ENCODE assay signal across 20 cellular contexts in the genomic region with DNA sequence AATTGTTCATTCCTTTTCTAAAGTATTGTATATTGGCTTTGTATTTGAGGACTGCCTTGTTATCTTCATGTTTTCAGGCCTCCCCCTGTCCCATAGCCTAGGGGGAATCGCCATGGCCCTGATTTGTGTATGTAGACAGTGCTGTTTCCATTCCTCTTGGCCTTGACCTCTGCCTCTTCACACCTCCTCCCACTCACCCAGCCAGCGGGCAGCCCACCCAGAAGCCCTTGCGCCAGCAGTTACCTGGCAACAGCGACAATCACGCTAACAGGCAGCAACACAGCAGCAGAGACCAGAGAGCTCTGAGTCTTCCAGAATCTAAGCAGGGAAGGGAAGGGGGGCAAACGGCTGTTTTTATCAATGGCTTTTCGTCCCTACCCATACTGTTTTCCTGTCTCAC. TPM values are rescaled to one million over a fixed set of nuclear protein-coding genes. Genes with fewer than 3 reads are reported as not detected.
DNase-seq lines count a peak whose midpoint lies in the region; ATAC-seq, FAIRE-seq and TF ChIP-seq lines count a peak whose summit lies in the region.
"Had no signal": no experiment of that assay in that cellular context is flagged by ENCODE, and none has a peak within 500 bp of the region (broad histone marks: within the 10 kb centered on the region; RNA-seq: fewer than 3 reads in every experiment).

No MANE protein-coding gene starts in this region.

- H3K36me3 Mint-ChIP-seq in naive thymus-derived CD4-positive, alpha-beta T cell, result peaks cover 0 to 4% (median 0%) of the 10 kb centered on the region in 5 donors

- H2AK5ac ChIP-seq in mesendoderm (ENCODE audit: low read length), result no peak overlapping the region

- peak; percentile 71 for ATAC-seq in HepG2
- no peak for ATAC-seq in right lobe of liver
- ATAC-seq in naive thymus-derived CD4-positive, alpha-beta T cell, result no peak

- POLR2A ChIA-PET in HepG2 (lab: Yijun Ruan, JAX), result no interaction called here
- POLR2A ChIA-PET in naive thymus-derived CD4-positive, alpha-beta T cell (lab: Charles Lee), result no interaction called here

- no peaks in the 10 kb centered on the region for H4K20me1 ChIP-seq in HepG2 (ENCODE audit: insufficient read depth, low read length)

- CTCF ChIA-PET in HepG2 (lab: Yijun Ruan, JAX; ENCODE audit: low intra/inter-chr PET ratio, low total read pairs), result no interaction called here
- CTCF ChIA-PET in naive thymus-derived CD4-positive, alpha-beta T cell (lab: Charles Lee), result no interaction called here

- H3K79me1 ChIP-seq in mesendoderm (ENCODE audit: low read length), result no peaks in the 10 kb centered on the region

- H3K23ac ChIP-seq in mesendoderm (ENCODE audit: low read length), result no peak overlapping the region

- H3K9ac ChIP-seq in HepG2 (ENCODE audit: insufficient read depth, low read depth, low read length), result no peak overlapping the region
- H3K9ac ChIP-seq in mesendoderm (ENCODE audit: low read length), result peak overlapping the region; percentile 34

- no peak for TF ChIP-seq RAD21 in HepG2 (CRISPR knock-in tag; IDR thresholded peaks at IDR 0.05)

- H3K4me1 ChIP-seq in HepG2 (ENCODE audit: insufficient read depth, low read length) (peaks cover 9% of the 10 kb centered on the region), right lobe of liver (no peaks in the 10 kb centered on the region), mesendoderm (ENCODE audit: control insufficient read depth, low read depth, low read length) (peaks cover 11% of the 10 kb centered on the region)
- H3K4me1 ChIP-seq in naive thymus-derived CD4-positive, alpha-beta T cell (ENCODE audit: control insufficient read depth in 2 of 2, insufficient read depth in 2 of 2, low read length in 2 of 2), result no peaks in the 10 kb centered on the region
- H3K4me1 ChIP-seq: esophagus squamous epithelium, prostate gland, upper lobe of left lung had no signal

- no peak for TF ChIP-seq POLR2A in HepG2 (IDR thresholded peaks at IDR 0.05; ENCODE audit: insufficient read depth in 1 of 2, low read depth in 2 of 2, low read length in 2 of 2)
- TF ChIP-seq POLR2A in right lobe of liver (IDR thresholded peaks at IDR 0.05), result no peak

- H3K27ac ChIP-seq in HepG2 (ENCODE audit: extremely low read length, insufficient read depth, low read length) (no peak overlapping the region), right lobe of liver (no peak overlapping the region), mesendoderm (ENCODE audit: low read depth, low read length) (no peak overlapping the region)
- no peak overlapping the region for H3K27ac ChIP-seq in naive thymus-derived CD4-positive, alpha-beta T cell (ENCODE audit: low read depth, low read length)
- H3K27ac ChIP-seq: adrenal gland, esophagus squamous epithelium, prostate gland, upper lobe of left lung had no signal

- H2BK5ac ChIP-seq in mesendoderm (ENCODE audit: low read length), result no peak overlapping the region

- no peak overlapping the region for H4K5ac ChIP-seq in mesendoderm (ENCODE audit: low read length)

- H3K27ac Mint-ChIP-seq in naive thymus-derived CD4-positive, alpha-beta T cell, result no peak overlapping the region

- no peak overlapping the region for H2BK120ac ChIP-seq in mesendoderm (ENCODE audit: low read depth, low read length)

- no peak overlapping the region for H2AFZ ChIP-seq in HepG2 (ENCODE audit: low read length)

- peaks cover 0 to 1% (median 0%) of the 10 kb centered on the region in 7 donors for H3K4me1 Mint-ChIP-seq in naive thymus-derived CD4-positive, alpha-beta T cell

- H3K18ac ChIP-seq in mesendoderm (ENCODE audit: low read length), result no peak overlapping the region

- intact Hi-C loops in HepG2 (cut with micrococcal nuclease; ENCODE audit: unreplicated experiment), result no loop called here
- intact Hi-C loops in right lobe of liver (cut with DNase I), result no loop called here
- intact Hi-C loops in naive thymus-derived CD4-positive, alpha-beta T cell (cut with micrococcal nuclease), result no loop called here

- H3K27me3 ChIP-seq in HepG2 (ENCODE audit: control insufficient read depth in 1 of 2, insufficient read depth in 2 of 2, low read length in 2 of 2), result no peaks in the 10 kb centered on the region
- no peaks in the 10 kb centered on the region for H3K27me3 ChIP-seq in right lobe of liver
- H3K27me3 ChIP-seq in mesendoderm (ENCODE audit: insufficient read depth, low read length, poor library complexity), result no peaks in the 10 kb centered on the region
- H3K27me3 ChIP-seq in naive thymus-derived CD4-positive, alpha-beta T cell (ENCODE audit: control insufficient read depth in 2 of 2, insufficient read depth in 2 of 2, low read length in 2 of 2), result no peaks in the 10 kb centered on the region
- H3K27me3 ChIP-seq: adrenal gland, esophagus squamous epithelium, upper lobe of left lung had no signal

- no peaks in the 10 kb centered on the region for H3K9me3 ChIP-seq in HepG2 (ENCODE audit: low read length)
- H3K9me3 ChIP-seq in right lobe of liver, result no peaks in the 10 kb centered on the region
- no peaks in the 10 kb centered on the region for H3K9me3 ChIP-seq in naive thymus-derived CD4-positive, alpha-beta T cell (ENCODE audit: control insufficient read depth in 2 of 3, low read length in 3 of 3)
- H3K9me3 ChIP-seq: esophagus squamous epithelium, prostate gland, upper lobe of left lung had no signal

- H4K8ac ChIP-seq in mesendoderm (ENCODE audit: low read depth, low read length), result no peak overlapping the region

- H3K4me3 Mint-ChIP-seq in naive thymus-derived CD4-positive, alpha-beta T cell, result no peak overlapping the region

- in situ Hi-C loops in HepG2 (cut with HindIII; ENCODE audit: extremely low pct_ligation_motif_present, low pct_unique_long_range_greater_than_20kb), result no loop called here

- no TSS peak for BruUV-seq in HepG2 (replicated peaks; lab: Mats Ljungman, UMichigan)

- TF ChIP-seq EP300 in HepG2 (IDR thresholded peaks at IDR 0.05; ENCODE audit: low read depth in 2 of 2, low read length in 2 of 2) (no peak), HepG2 (CRISPR knock-in tag; IDR thresholded peaks at IDR 0.05; ENCODE audit: borderline replicate concordance) (no peak)

- no peak for TF ChIP-seq CTCF in HepG2 (CRISPR knock-in tag; IDR thresholded peaks at IDR 0.05)
- TF ChIP-seq CTCF in right lobe of liver (IDR thresholded peaks at IDR 0.05), result no peak

- no peak overlapping the region for H3K56ac ChIP-seq in mesendoderm (ENCODE audit: low read length)

- peaks cover 0 to 15% (median 2%) of the 10 kb centered on the region in 11 donors for H3K9me3 Mint-ChIP-seq in naive thymus-derived CD4-positive, alpha-beta T cell

- peaks cover 0 to 5% (median 0%) of the 10 kb centered on the region in 5 donors for H3K27me3 Mint-ChIP-seq in naive thymus-derived CD4-positive, alpha-beta T cell

- no peak overlapping the region for H3K4me2 ChIP-seq in HepG2 (ENCODE audit: low read depth, low read length)
- H3K4me2 ChIP-seq in mesendoderm (ENCODE audit: low read length), result no peak overlapping the region

- no peak overlapping the region for H3K4ac ChIP-seq in mesendoderm (ENCODE audit: low read depth, low read length)

- H3K4me3 ChIP-seq in HepG2 (replicated peaks in 1 of 3; ENCODE audit: insufficient read depth in 1 of 3, low read depth in 2 of 3, low read length in 3 of 3) (no peak overlapping the region), right lobe of liver (no peak overlapping the region), mesendoderm (ENCODE audit: low read length) (no peak overlapping the region)
- H3K4me3 ChIP-seq in naive thymus-derived CD4-positive, alpha-beta T cell (ENCODE audit: low read length), result no peak overlapping the region
- H3K4me3 ChIP-seq: adrenal gland, esophagus squamous epithelium, prostate gland, upper lobe of left lung had no signal

- DNase-seq in HepG2 (ENCODE audit: low spot score), result peak; percentile 44
- DNase-seq in right lobe of liver, result no peak
- DNase-seq in OCI-M1 (lab: John Stamatoyannopoulos, UW), result peak; percentile 23
- peak; percentile 98 for DNase-seq in mesendoderm
- DNase-seq in NCI-H2081 treated with DMSO at 0.1 percent for 48 hours (lab: John Stamatoyannopoulos, UW), result no peak
- no peak for DNase-seq in AG08396 (ENCODE audit: low spot score)
- no peak for DNase-seq in NCI-H2171 treated with DMSO at 0.1 percent for 48 hours (lab: John Stamatoyannopoulos, UW)
- DNase-seq in naive thymus-derived CD4-positive, alpha-beta T cell, result no peak
- DNase-seq: ACHN; esophagus squamous epithelium; Kasumi-1; mammary epithelial cell; NCI-H2029 treated with DMSO at 0.1 percent for 48 hours; stimulated activated CD8-positive, alpha-beta memory T cell treated with anti-CD3 and anti-CD28 coated beads, Interleukin-4, amount 100 ng/mL, for 48 hours; SW 1271 had no signal

- 15% methylated on average over 7 of the region's 7 CpGs for WGBS in HepG2 (ENCODE audit: low lambda C conversion rate)
- 45% methylated on average over 7 of the region's 7 CpGs for WGBS in right lobe of liver (ENCODE audit: insufficient coverage, low coverage, low lambda C conversion rate, missing lambda C conversion rate)
- no CpG with 5 or more reads among the region's 7 CpGs for WGBS in mesendoderm (ENCODE audit: extremely low coverage, insufficient coverage, low lambda C conversion rate)

- no peak overlapping the region for H2BK15ac ChIP-seq in mesendoderm (replicated peaks; ENCODE audit: low read depth)

- FAIRE-seq in HepG2 (lab: Jason Lieb, UNC), result no peak
- FAIRE-seq: colon, D721Med had no signal

- H3K36me3 ChIP-seq in HepG2 (replicated peaks in 1 of 2; ENCODE audit: control insufficient read depth in 1 of 2, insufficient read depth in 2 of 2, low read length in 2 of 2) (no peaks in the 10 kb centered on the region), right lobe of liver (no peaks in the 10 kb centered on the region), mesendoderm (ENCODE audit: control insufficient read depth, insufficient read depth, low read length) (no peaks in the 10 kb centered on the region)
- H3K36me3 ChIP-seq in naive thymus-derived CD4-positive, alpha-beta T cell (ENCODE audit: control insufficient read depth in 2 of 3, insufficient read depth in 3 of 3, low read length in 3 of 3), result no peaks in the 10 kb centered on the region
- H3K36me3 ChIP-seq: adrenal gland, esophagus squamous epithelium, prostate gland, upper lobe of left lung had no signal

- no peaks in the 10 kb centered on the region for H3K79me2 ChIP-seq in HepG2 (ENCODE audit: insufficient read depth, low read length)
- no peaks in the 10 kb centered on the region for H3K79me2 ChIP-seq in mesendoderm (ENCODE audit: control insufficient read depth, insufficient read depth, low read length)

RNA-seq across cellular contexts. Expression of gene NPL, which starts 50.0 kb away (rescaled TPM):
- total RNA-seq in HepG2 (2016; rRNA removed; fragmentation: Illumina TruSeq; extraction: Trizol) (0.04 TPM in 1 of 2 replicates, not detected in the other), right lobe of liver (10 to 100 TPM; 10.1 to 28.1 (median 14.4) TPM)
- total RNA-seq in HepG2 (2016; cell fraction: cytosol; rRNA removed; fragmentation: Illumina TruSeq; extraction: Trizol; ENCODE audit: low read depth), result not detected in 2 replicates
- 0.07 and 0.15 TPM in 2 replicates for total RNA-seq in HepG2 (2016; cell fraction: insoluble cytoplasmic fraction; rRNA removed; fragmentation: Illumina TruSeq; extraction: Trizol)
- not detected in 2 replicates for total RNA-seq in HepG2 (2016; cell fraction: membrane; rRNA removed; fragmentation: Illumina TruSeq; extraction: Trizol)
- not detected in 2 replicates for total RNA-seq in HepG2 (2016; cell fraction: nucleus; rRNA removed; fragmentation: Illumina TruSeq; extraction: Trizol)
- 0.03 and 0.07 TPM in 2 replicates for polyA plus RNA-seq in HepG2 (2011; rRNA removed)
- polyA plus RNA-seq in HepG2 (2011; cell fraction: cytosol; rRNA removed), result not detected in 2 replicates
- not detected in 2 replicates for polyA plus RNA-seq in HepG2 (2011; cell fraction: nucleus; rRNA removed)
- 0.05 TPM in 1 of 2 replicates, not detected in the other for polyA plus RNA-seq in HepG2 (2012)
- not detected in 2 replicates for polyA plus RNA-seq in HepG2 (2016; cell fraction: cytosol; fragmentation: Illumina TruSeq; extraction: Trizol; ENCODE audit: low read depth)
- polyA plus RNA-seq in HepG2 (2016; cell fraction: insoluble cytoplasmic fraction; fragmentation: Illumina TruSeq; extraction: Trizol; ENCODE audit: low read depth), result 0.11 and 0.19 TPM in 2 replicates
- polyA plus RNA-seq in HepG2 (2016; cell fraction: membrane; fragmentation: Illumina TruSeq; extraction: Trizol; ENCODE audit: low read depth), result not detected in 2 replicates
- not detected in 2 replicates for polyA plus RNA-seq in HepG2 (2016; cell fraction: nucleus; fragmentation: Illumina TruSeq; extraction: Trizol; ENCODE audit: insufficient read depth, low read depth)
- polyA minus RNA-seq in HepG2 (2011; rRNA and poly(A)+ RNA removed; ENCODE audit: low replicate concordance), result 4.7 TPM in 1 of 2 replicates, not detected in the other
- not detected in 2 replicates for polyA minus RNA-seq in HepG2 (2011; cell fraction: cytosol; rRNA and poly(A)+ RNA removed)
- polyA minus RNA-seq in HepG2 (2011; cell fraction: nucleus; rRNA and poly(A)+ RNA removed), result not detected in 2 replicates
- 2.9 TPM for polyA plus RNA-seq in mesendoderm (2013, experiment 1 of 2)
- polyA plus RNA-seq in mesendoderm (2013, experiment 2 of 2), result 2.8 TPM
- total RNA-seq in naive thymus-derived CD4-positive, alpha-beta T cell, result 10 to 100 TPM in 2 of 5 experiments, 1 to 10 TPM in 3; 3.0 to 20.8 (median 9.9) TPM
- polyA plus RNA-seq in naive thymus-derived CD4-positive, alpha-beta T cell, result 1 to 10 TPM; 5.3 to 6.9 TPM

RNA-seq across cellular contexts. Expression of gene RGS8, which starts 55.2 kb away (rescaled TPM):
- total RNA-seq in HepG2 (2016; rRNA removed; fragmentation: Illumina TruSeq; extraction: Trizol) (not detected in 2 replicates), right lobe of liver (not detected)
- total RNA-seq in HepG2 (2016; cell fraction: cytosol; rRNA removed; fragmentation: Illumina TruSeq; extraction: Trizol; ENCODE audit: low read depth), result not detected in 2 replicates
- total RNA-seq in HepG2 (2016; cell fraction: insoluble cytoplasmic fraction; rRNA removed; fragmentation: Illumina TruSeq; extraction: Trizol), result not detected in 2 replicates
- total RNA-seq in HepG2 (2016; cell fraction: membrane; rRNA removed; fragmentation: Illumina TruSeq; extraction: Trizol), result not detected in 2 replicates
- total RNA-seq in HepG2 (2016; cell fraction: nucleus; rRNA removed; fragmentation: Illumina TruSeq; extraction: Trizol), result not detected in 2 replicates
- polyA plus RNA-seq in HepG2 (2011; rRNA removed), result not detected in 2 replicates
- not detected in 2 replicates for polyA plus RNA-seq in HepG2 (2011; cell fraction: cytosol; rRNA removed)
- polyA plus RNA-seq in HepG2 (2011; cell fraction: nucleus; rRNA removed), result not detected in 2 replicates
- polyA plus RNA-seq in HepG2 (2012), result not detected in 2 replicates
- not detected in 2 replicates for polyA plus RNA-seq in HepG2 (2016; cell fraction: cytosol; fragmentation: Illumina TruSeq; extraction: Trizol; ENCODE audit: low read depth)
- polyA plus RNA-seq in HepG2 (2016; cell fraction: insoluble cytoplasmic fraction; fragmentation: Illumina TruSeq; extraction: Trizol; ENCODE audit: low read depth), result not detected in 2 replicates
- not detected in 2 replicates for polyA plus RNA-seq in HepG2 (2016; cell fraction: membrane; fragmentation: Illumina TruSeq; extraction: Trizol; ENCODE audit: low read depth)
- not detected in 2 replicates for polyA plus RNA-seq in HepG2 (2016; cell fraction: nucleus; fragmentation: Illumina TruSeq; extraction: Trizol; ENCODE audit: insufficient read depth, low read depth)
- not detected in 2 replicates for polyA minus RNA-seq in HepG2 (2011; rRNA and poly(A)+ RNA removed; ENCODE audit: low replicate concordance)
- not detected in 2 replicates for polyA minus RNA-seq in HepG2 (2011; cell fraction: cytosol; rRNA and poly(A)+ RNA removed)
- polyA minus RNA-seq in HepG2 (2011; cell fraction: nucleus; rRNA and poly(A)+ RNA removed), result not detected in 2 replicates
- polyA plus RNA-seq in mesendoderm (2013, experiment 1 of 2), result 1.3 TPM
- polyA plus RNA-seq in mesendoderm (2013, experiment 2 of 2), result 1.0 TPM
- total RNA-seq in naive thymus-derived CD4-positive, alpha-beta T cell, result not detected
- not detected for polyA plus RNA-seq in naive thymus-derived CD4-positive, alpha-beta T cell
- total RNA-seq: esophagus squamous epithelium, mammary epithelial cell had no signal
- polyA plus RNA-seq: mammary epithelial cell had no signal

Comparison
In these comparisons a context has a peak if more than half of its experiments do, and no peak if none do; other contexts are left out.
1. DNase-seq: peak in HepG2 (single experiment), OCI-M1 (single experiment) and mesendoderm (single experiment); none in right lobe of liver (0 of 3), NCI-H2081 treated with DMSO at 0.1 percent for 48 hours (single experiment), AG08396 (single experiment), NCI-H2171 treated with DMSO at 0.1 percent for 48 hours (single experiment) and naive thymus-derived CD4-positive, alpha-beta T cell (0 of 9).